14 cellular contexts compared by ENCODE assay signal in the genomic region with DNA sequence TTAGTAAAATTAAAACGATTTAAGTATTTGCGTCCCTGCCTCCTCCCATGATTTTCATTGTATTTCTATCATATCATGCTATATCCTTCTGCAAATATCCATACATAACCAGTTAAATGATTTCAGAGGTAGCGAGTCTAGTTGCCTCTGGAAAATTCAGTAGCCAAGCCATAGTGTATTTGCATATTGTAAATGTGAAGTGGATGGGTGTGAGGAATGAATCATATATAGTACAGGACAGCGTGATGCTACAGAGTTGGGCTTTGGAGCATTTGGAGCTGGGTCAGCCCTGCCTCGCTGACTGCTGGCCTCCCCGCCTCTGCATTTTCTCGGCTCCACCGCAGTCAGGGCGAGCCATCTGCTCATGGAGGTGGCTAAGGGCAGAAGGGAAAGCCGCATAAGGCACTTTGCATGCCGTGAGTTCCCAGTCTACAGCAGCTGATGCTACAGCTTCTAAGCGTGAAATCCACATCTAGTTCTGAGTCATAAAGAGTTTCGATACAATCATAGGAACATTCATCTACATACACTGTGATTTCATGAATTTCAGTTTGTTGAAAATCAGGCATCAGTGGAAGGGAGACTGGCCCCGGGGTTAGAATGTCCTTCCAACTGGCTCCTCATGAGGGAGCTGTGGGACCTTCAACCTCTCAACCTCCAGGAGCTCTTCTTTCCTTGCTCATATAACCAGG. TPM values are rescaled to one million over a fixed set of nuclear protein-coding genes. Genes with fewer than 3 reads are reported as not detected.
A peak's percentile ranks its signal among the peaks of the same experiment; 100 is the strongest.
DNase-seq lines count a peak whose midpoint lies in the region; ATAC-seq and FAIRE-seq lines count a peak whose summit lies in the region.
"Not testable (repeated sequence)": the region's sequence is repeated elsewhere in the genome, so short reads cannot be mapped to it uniquely, and the experiment has no call there.
"Had no signal": no experiment of that assay in that cellular context is flagged by ENCODE, and none has a peak within 500 bp of the region (broad histone marks: within the 10 kb centered on the region; RNA-seq: fewer than 3 reads in every experiment).

No MANE protein-coding gene starts in this region.

- not testable (repeated sequence) for H3K4me1 Mint-ChIP-seq in activated CD8-positive, alpha-beta memory T cell treated with anti-CD3 and anti-CD28 coated beads, Interleukin-2, amount 10 ng/mL, durations not matched to agents 7 days and 5 days; memory B cell

- peak; percentile 94 for FAIRE-seq in GM19239 (lab: Jason Lieb, UNC)

- H3K27ac Mint-ChIP-seq in activated CD8-positive, alpha-beta memory T cell treated with anti-CD3 and anti-CD28 coated beads, Interleukin-2, amount 10 ng/mL, durations not matched to agents 7 days and 5 days; memory B cell: not testable (repeated sequence)

- H3K27me3 Mint-ChIP-seq in activated CD8-positive, alpha-beta memory T cell treated with anti-CD3 and anti-CD28 coated beads, Interleukin-2, amount 10 ng/mL, durations not matched to agents 7 days and 5 days; memory B cell: not testable (repeated sequence)

- not testable (repeated sequence) for H3K9me3 Mint-ChIP-seq in activated CD8-positive, alpha-beta memory T cell treated with anti-CD3 and anti-CD28 coated beads, Interleukin-2, amount 10 ng/mL, durations not matched to agents 7 days and 5 days (ENCODE audit: low read depth); memory B cell

- CTCF ChIA-PET in activated CD8-positive, alpha-beta memory T cell treated with anti-CD3 and anti-CD28 coated beads, Interleukin-2, amount 10 ng/mL, durations not matched to agents 7 days and 5 days (lab: Charles Lee), result not testable (repeated sequence)

- H3K36me3 Mint-ChIP-seq in activated CD8-positive, alpha-beta memory T cell treated with anti-CD3 and anti-CD28 coated beads, Interleukin-2, amount 10 ng/mL, durations not matched to agents 7 days and 5 days; memory B cell: not testable (repeated sequence)

- H3K4me3 Mint-ChIP-seq in activated CD8-positive, alpha-beta memory T cell treated with anti-CD3 and anti-CD28 coated beads, Interleukin-2, amount 10 ng/mL, durations not matched to agents 7 days and 5 days; memory B cell: not testable (repeated sequence)

- not testable (repeated sequence) for DNase-seq in GM19239 (ENCODE audit: insufficient read length, low spot score); activated CD8-positive, alpha-beta memory T cell treated with anti-CD3 and anti-CD28 coated beads, Interleukin-2, amount 10 ng/mL, durations not matched to agents 7 days and 5 days; memory B cell (ENCODE audit: low spot score in 2 of 2)

- peak; percentile 95 for ATAC-seq in GM18502 (IDR thresholded peaks at IDR 0.05; ENCODE audit: poor library complexity, unreplicated experiment)
- ATAC-seq in GM21390 (IDR thresholded peaks at IDR 0.05; ENCODE audit: unreplicated experiment), result peak; percentile 96
- peak; percentile 56 for ATAC-seq in HG02610 (IDR thresholded peaks at IDR 0.05; ENCODE audit: unreplicated experiment)
- peak; percentile 83 for ATAC-seq in HG03025 (IDR thresholded peaks at IDR 0.05; ENCODE audit: low FRiP score, unreplicated experiment)
- peak; percentile 90 for ATAC-seq in HG03469 (IDR thresholded peaks at IDR 0.05; ENCODE audit: unreplicated experiment)
- peak; percentile 76 for ATAC-seq in activated CD8-positive, alpha-beta memory T cell treated with anti-CD3 and anti-CD28 coated beads, Interleukin-2, amount 10 ng/mL, durations not matched to agents 7 days and 5 days
- peak; percentile 42 for ATAC-seq in memory B cell (ENCODE audit: low read depth)

RNA-seq across cellular contexts. Expression of a gene that starts 8.6 kb away (rescaled TPM):
- total RNA-seq in activated CD8-positive, alpha-beta memory T cell treated with anti-CD3 and anti-CD28 coated beads, Interleukin-2, amount 10 ng/mL, durations not matched to agents 7 days and 5 days, result 1 to 10 TPM; 3.4 to 6.7 TPM

RNA-seq across cellular contexts. Expression of a gene that starts 20.1 kb away (rescaled TPM):
- not detected for total RNA-seq in activated CD8-positive, alpha-beta memory T cell treated with anti-CD3 and anti-CD28 coated beads, Interleukin-2, amount 10 ng/mL, durations not matched to agents 7 days and 5 days
- total RNA-seq: activated CD8-positive, alpha-beta memory T cell treated with anti-CD3 and anti-CD28 coated beads for 36 hours; activated naive CD8-positive, alpha-beta T cell treated with anti-CD3 and anti-CD28 coated beads, Interleukin-2, amount 10 ng/mL, durations not matched to agents 7 days and 5 days; body of pancreas; left cardiac atrium; mesenteric fat pad had no signal

RNA-seq across cellular contexts. Expression of a gene that starts 39.9 kb away (rescaled TPM):
- total RNA-seq in activated CD8-positive, alpha-beta memory T cell treated with anti-CD3 and anti-CD28 coated beads, Interleukin-2, amount 10 ng/mL, durations not matched to agents 7 days and 5 days, result not detected
- total RNA-seq: activated CD8-positive, alpha-beta memory T cell treated with anti-CD3 and anti-CD28 coated beads for 36 hours; activated naive CD8-positive, alpha-beta T cell treated with anti-CD3 and anti-CD28 coated beads, Interleukin-2, amount 10 ng/mL, durations not matched to agents 7 days and 5 days; body of pancreas; left cardiac atrium; mesenteric fat pad; natural killer cell had no signal

Comparison
In these comparisons a context has a peak if more than half of its experiments do, and no peak if none do; other contexts are left out.
1. ATAC-seq: peak in every context shown above with its lines; median percentile 96 in GM21390; 95 in GM18502; 90 in HG03469; 83 in HG03025; 76 in activated CD8-positive, alpha-beta memory T cell treated with anti-CD3 and anti-CD28 coated beads, Interleukin-2, amount 10 ng/mL, durations not matched to agents 7 days and 5 days; 56 in HG02610; 42 in memory B cell.